8 cellular contexts compared by ENCODE assay signal in genomic region chr6:136289327-136289578, GRCh38. TPM values are rescaled to one million over a fixed set of nuclear protein-coding genes. Genes with fewer than 3 reads are reported as not detected.
DNase-seq lines count a peak whose midpoint lies in the region; ATAC-seq and TF ChIP-seq lines count a peak whose summit lies in the region.

No MANE protein-coding gene starts in this region.

- no peaks in the 10 kb centered on the region for H3K27me3 Mint-ChIP-seq in activated CD4-positive, alpha-beta T cell treated with anti-CD3 and anti-CD28 coated beads for 36 hours
- H3K27me3 Mint-ChIP-seq in chondrocyte (ENCODE audit: low read depth): no peaks in the 10 kb centered on the region

- no peaks in the 10 kb centered on the region for H3K36me3 ChIP-seq in ACC112 (ENCODE audit: insufficient read depth, low read length)

- peak; percentile 61 to 92 for DNase-seq in NCI-H446 (lab: John Stamatoyannopoulos, UW)
- peak; percentile 96 for DNase-seq in activated CD4-positive, alpha-beta T cell treated with anti-CD3 and anti-CD28 coated beads for 36 hours
- peak; percentile 96 for DNase-seq in chondrocyte (ENCODE audit: low spot score)
- peak; percentile 91 for DNase-seq in kidney tubule cell (ENCODE audit: low spot score)
- peak; percentile 88 for DNase-seq in stimulated activated CD4-positive, alpha-beta T cell treated with anti-CD3 and anti-CD28 coated beads, Interleukin-15, amount 100 ng/mL, for 48 hours (ENCODE audit: low read depth in 2 of 2)

- peaks cover 40% of the 10 kb centered on the region for H3K4me1 ChIP-seq in ACC112 (ENCODE audit: control insufficient read depth, insufficient read depth, low read length, unreplicated experiment)

- H3K4me3 Mint-ChIP-seq in activated CD4-positive, alpha-beta T cell treated with anti-CD3 and anti-CD28 coated beads for 36 hours: peak overlapping the region; percentile 100
- H3K4me3 Mint-ChIP-seq in chondrocyte (ENCODE audit: unreplicated experiment): peak overlapping the region; percentile 93

- H3K4me3 ChIP-seq in ACC112 (ENCODE audit: low read depth, low read length): peak overlapping the region; percentile 86

- peak overlapping the region; percentile 100 for H3K27ac Mint-ChIP-seq in activated CD4-positive, alpha-beta T cell treated with anti-CD3 and anti-CD28 coated beads for 36 hours
- H3K27ac Mint-ChIP-seq in chondrocyte (ENCODE audit: unreplicated experiment): peak overlapping the region; percentile 100

- no peaks in the 10 kb centered on the region for H3K9me3 Mint-ChIP-seq in activated CD4-positive, alpha-beta T cell treated with anti-CD3 and anti-CD28 coated beads for 36 hours (ENCODE audit: low read depth)
- no peaks in the 10 kb centered on the region for H3K9me3 Mint-ChIP-seq in chondrocyte (ENCODE audit: low read depth)

- H3K4me1 Mint-ChIP-seq in activated CD4-positive, alpha-beta T cell treated with anti-CD3 and anti-CD28 coated beads for 36 hours: peaks cover 43% of the 10 kb centered on the region
- peaks cover 48% of the 10 kb centered on the region for H3K4me1 Mint-ChIP-seq in chondrocyte (ENCODE audit: low read depth)

- POLR2A ChIA-PET in activated CD4-positive, alpha-beta T cell treated with anti-CD3 and anti-CD28 coated beads for 36 hours (lab: Charles Lee): interaction anchor here (0.7 to 4.0 kb wide), 11 partner anchors 12 to 791 kb away, joined by 3 to 48 read pairs (median 3); partner anchors contain the start of genes AHI1, MAP3K5 and MTFR2

- H2AFZ ChIP-seq in ACC112 (ENCODE audit: low read length, unreplicated experiment): no peak overlapping the region

- peak; percentile 50 for ATAC-seq in GM18909 (IDR thresholded peaks at IDR 0.05; ENCODE audit: poor library complexity, unreplicated experiment)
- ATAC-seq in HG03280 (IDR thresholded peaks at IDR 0.05; ENCODE audit: unreplicated experiment): peak; percentile 35
- peak; percentile 48 for ATAC-seq in activated CD4-positive, alpha-beta T cell treated with anti-CD3 and anti-CD28 coated beads for 36 hours

- peak overlapping the region; percentile 95 for H3K27ac ChIP-seq in ACC112 (ENCODE audit: low read depth, low read length)

- peaks cover 52% of the 10 kb centered on the region for H3K79me2 ChIP-seq in ACC112 (ENCODE audit: control insufficient read depth, insufficient read depth, low read length, unreplicated experiment)

- no peak for TF ChIP-seq CTCF in chondrocyte (IDR thresholded peaks at IDR 0.05)

- CTCF ChIA-PET in activated CD4-positive, alpha-beta T cell treated with anti-CD3 and anti-CD28 coated beads for 36 hours (lab: Charles Lee): interaction anchor here (1.4 to 2.2 kb wide), 5 partner anchors 19 to 503 kb away, joined by 4 to 14 read pairs (median 7); partner anchors contain the start of genes MAP3K5 and MTFR2

- peaks cover 38% of the 10 kb centered on the region for H3K36me3 Mint-ChIP-seq in activated CD4-positive, alpha-beta T cell treated with anti-CD3 and anti-CD28 coated beads for 36 hours (ENCODE audit: low read depth)
- peaks cover 1% of the 10 kb centered on the region for H3K36me3 Mint-ChIP-seq in chondrocyte (ENCODE audit: low read depth)

- no peaks in the 10 kb centered on the region for H3K27me3 ChIP-seq in ACC112 (ENCODE audit: insufficient read depth, low read length)

- intact Hi-C loops in activated CD4-positive, alpha-beta T cell treated with anti-CD3 and anti-CD28 coated beads for 36 hours (cut with DNase I, micrococcal nuclease): loop anchor here (1.0 to 2.0 kb wide), 5 partner anchors 39 to 1235 kb away; partner anchors contain the start of genes MAP3K5 (in 2 of the 2), MTFR2 (in 2 of the 2), HBS1L (in 1 of the 2) and IFNGR1 (in 1 of the 2)

RNA-seq across cellular contexts. Expression of gene BCLAF1, which starts 0.4 kb away (rescaled TPM):
- 100 to 1,000 TPM; 166 to 223 TPM for total RNA-seq in activated CD4-positive, alpha-beta T cell treated with anti-CD3 and anti-CD28 coated beads for 36 hours
- 135 to 142 TPM (median 139 TPM) in 3 replicates for total RNA-seq in chondrocyte

RNA-seq across cellular contexts. Expression of gene MTFR2, which starts 39.1 kb away (rescaled TPM):
- 10 to 100 TPM; 26.9 to 28.9 TPM for total RNA-seq in activated CD4-positive, alpha-beta T cell treated with anti-CD3 and anti-CD28 coated beads for 36 hours
- total RNA-seq in chondrocyte: 0.85 to 1.7 TPM (median 1.0 TPM) in 3 replicates

Comparison
In these comparisons a context has a peak if more than half of its experiments do, and no peak if none do; other contexts are left out.
1. Peak in every context shown above with its lines: DNase-seq, ATAC-seq, H3K4me3 ChIP-seq and H3K27ac ChIP-seq.
2. RNA of gene MTFR2, which starts 39.1 kb away (total RNA-seq): 26.9 to 28.9 TPM in activated CD4-positive, alpha-beta T cell treated with anti-CD3 and anti-CD28 coated beads for 36 hours; 0.85 to 1.7 TPM in chondrocyte; every median in the first group is over 10 times any median in the second.